In the genomic region with DNA sequence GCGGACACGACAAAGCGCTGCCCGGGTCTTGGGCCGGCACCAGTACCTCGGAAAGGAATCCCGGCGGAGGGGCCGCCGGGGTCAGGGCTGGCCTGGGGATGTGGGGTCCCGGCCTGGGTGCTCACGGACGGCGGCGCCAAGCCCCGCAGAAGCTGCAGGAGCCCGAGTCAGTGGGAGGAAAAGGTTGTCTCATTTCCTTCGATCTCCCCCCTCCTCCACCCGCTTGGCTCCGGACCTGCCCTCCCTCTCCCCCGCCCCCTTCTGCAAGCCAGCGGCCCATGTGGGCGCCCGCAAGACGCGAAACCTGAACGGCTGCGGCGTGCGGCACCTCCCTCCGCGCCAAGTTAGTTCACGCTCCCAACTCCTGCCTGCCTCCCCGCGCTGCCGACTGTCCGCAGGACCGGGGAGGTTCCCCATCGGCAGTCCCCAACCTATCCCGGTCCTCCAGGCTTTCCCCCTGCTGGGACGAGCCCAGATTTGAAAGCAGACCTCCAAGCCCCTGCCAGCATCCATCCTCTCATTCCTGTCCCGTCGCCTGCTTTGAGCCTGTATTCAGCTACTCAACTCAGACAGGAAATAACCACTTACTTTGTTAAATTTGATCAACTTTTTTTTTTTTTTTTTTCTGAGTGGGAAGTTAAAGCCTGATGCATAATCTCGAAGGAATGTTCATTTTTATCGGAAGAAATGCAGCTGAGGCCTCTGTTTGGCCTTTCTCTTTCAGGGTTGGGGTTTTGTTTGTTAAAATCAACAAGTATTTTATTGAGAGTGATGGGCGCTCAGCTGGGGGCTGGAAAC, we compare ENCODE assay signal across 8 cellular contexts.
A peak's percentile ranks its signal among the peaks of the same experiment; 100 is the strongest.
DNase-seq lines count a peak whose midpoint lies in the region; ATAC-seq lines count a peak whose summit lies in the region.

EVA1A (minus strand) TSS at position 172 of the 798 bp plus-strand sequence. CDS start 42,799 bp downstream, outside the sequence.

- peak within 1 kb of the TSS; percentile 83 for H3K4me3 Mint-ChIP-seq in T-helper 1 cell treated with Interleukin-12 subunit alpha and Interleukin-12 subunit beta and Interleukin-4 antibody, amounts not matched to agents 30 μg/mL and 1 μg/mL, for 36 hours

- peaks cover 60% of the 10 kb centered on the region for H3K27me3 Mint-ChIP-seq in T-helper 1 cell treated with Interleukin-12 subunit alpha and Interleukin-12 subunit beta and Interleukin-4 antibody, amounts not matched to agents 30 μg/mL and 1 μg/mL, for 36 hours (ENCODE audit: low read depth)

- H3K4me1 Mint-ChIP-seq in T-helper 1 cell treated with Interleukin-12 subunit alpha and Interleukin-12 subunit beta and Interleukin-4 antibody, amounts not matched to agents 30 μg/mL and 1 μg/mL, for 36 hours (ENCODE audit: low read depth) = peaks cover 8% of the 10 kb centered on the region

- H3K27ac Mint-ChIP-seq in T-helper 1 cell treated with Interleukin-12 subunit alpha and Interleukin-12 subunit beta and Interleukin-4 antibody, amounts not matched to agents 30 μg/mL and 1 μg/mL, for 36 hours = no peak within 1 kb of the TSS

- no peaks in the 10 kb centered on the region for H3K36me3 ChIP-seq in muscle layer of colon (ENCODE audit: insufficient read depth, low read length)

- H3K4me1 ChIP-seq in muscle layer of colon (ENCODE audit: insufficient read depth, low read length) = no peaks in the 10 kb centered on the region

- DNase-seq in ELR (ENCODE audit: low read depth) (peak; percentile 88), epithelial cell of prostate (ENCODE audit: low read depth, low spot score) (no peak), MV-4-11 (lab: John Stamatoyannopoulos, UW) (no peak), AML-193 (lab: John Stamatoyannopoulos, UW) (no peak)
- DNase-seq in NK-92 treated with Interleukin-12 subunit alpha and Interleukin-12 subunit beta, amount 100 ng/mL, for 24 hours (lab: John Stamatoyannopoulos, UW) = no peak

- H3K27me3 ChIP-seq in muscle layer of colon (ENCODE audit: control insufficient read depth in 1 of 2, insufficient read depth in 2 of 2, low read length in 2 of 2) = peaks cover 0 to 5% of the 10 kb centered on the region in 2 donors

- H3K36me3 Mint-ChIP-seq in T-helper 1 cell treated with Interleukin-12 subunit alpha and Interleukin-12 subunit beta and Interleukin-4 antibody, amounts not matched to agents 30 μg/mL and 1 μg/mL, for 36 hours (ENCODE audit: low read depth) = no peaks in the 10 kb centered on the region

- peak; percentile 52 for ATAC-seq in HG02678 (IDR thresholded peaks at IDR 0.05; ENCODE audit: unreplicated experiment)

- H3K27ac ChIP-seq in epithelial cell of prostate = peak within 1 kb of the TSS; percentile 72
- H3K27ac ChIP-seq in muscle layer of colon (ENCODE audit: low read depth, low read length) = no peak within 1 kb of the TSS

- no peaks in the 10 kb centered on the region for H3K9me3 ChIP-seq in muscle layer of colon (ENCODE audit: low read length)

- peak within 1 kb of the TSS; percentile 35 to 37 for H3K4me3 ChIP-seq in muscle layer of colon (ENCODE audit: low read depth in 1 of 2, low read length in 2 of 2)

- H3K9ac ChIP-seq in muscle layer of colon (ENCODE audit: low read length) = no peak within 1 kb of the TSS

- H3K9me3 Mint-ChIP-seq in T-helper 1 cell treated with Interleukin-12 subunit alpha and Interleukin-12 subunit beta and Interleukin-4 antibody, amounts not matched to agents 30 μg/mL and 1 μg/mL, for 36 hours = no peaks in the 10 kb centered on the region
